15 cellular contexts compared by ENCODE assay signal in genomic region chr12:33438025-33438772, GRCh38. TPM values are rescaled to one million over a fixed set of nuclear protein-coding genes. Genes with fewer than 3 reads are reported as not detected.
DNase-seq lines count a peak whose midpoint lies in the region; ATAC-seq, FAIRE-seq and TF ChIP-seq lines count a peak whose summit lies in the region.
"Had no signal": no experiment of that assay in that cellular context is flagged by ENCODE, and none has a peak within 500 bp of the region (broad histone marks: within the 10 kb centered on the region; RNA-seq: fewer than 3 reads in every experiment).

No MANE protein-coding gene starts in this region.

- H3K36me3 ChIP-seq in MG63, result no peaks in the 10 kb centered on the region
- H3K36me3 ChIP-seq in esophagus muscularis mucosa, result no peaks in the 10 kb centered on the region

- H3K27ac ChIP-seq in A549, result no peak overlapping the region
- no peak overlapping the region for H3K27ac ChIP-seq in esophagus muscularis mucosa (replicated peaks in 1 of 4)

- H3K4me3 ChIP-seq in A549 (no peak overlapping the region), MG63 (peak overlapping the region; percentile 60), esophagus muscularis mucosa (peak overlapping the region; percentile 50 to 61 (median 58))

- intact Hi-C loops in esophagus muscularis mucosa (cut with DNase I), result no loop called here
- intact Hi-C loops in CD14-positive monocyte (cut with micrococcal nuclease), result no loop called here

- H3K27ac Mint-ChIP-seq in osteocyte (ENCODE audit: unreplicated experiment) (no peak overlapping the region), CD14-positive monocyte (no peak overlapping the region)
- H3K27ac Mint-ChIP-seq: activated naive CD4-positive, alpha-beta T cell treated with anti-CD3 and anti-CD28 coated beads, Interleukin-2, amount 10 ng/mL, durations not matched to agents 7 days and 5 days; stimulated activated naive CD8-positive, alpha-beta T cell treated with anti-CD3 and anti-CD28 coated beads, Interleukin-15, Interleukin-2, amounts not matched to agents 100 ng/mL and 50 ng/mL, for 24 hours had no signal

- H3K4me1 ChIP-seq in A549 (no peaks in the 10 kb centered on the region), esophagus muscularis mucosa (peaks cover 7 to 17% (median 15%) of the 10 kb centered on the region in 4 donors)

- FAIRE-seq in A549 (lab: Jason Lieb, UNC), result no peak
- FAIRE-seq: frontal cortex had no signal

- TF ChIP-seq POLR2A in A549 (IDR thresholded peaks at IDR 0.05; ENCODE audit: low read length) (no peak), esophagus muscularis mucosa (IDR thresholded peaks at IDR 0.05; ENCODE audit: low read depth) (no peak)

- no peak for TF ChIP-seq CTCF in A549 (IDR thresholded peaks at IDR 0.05)
- no peak for TF ChIP-seq CTCF in esophagus muscularis mucosa (IDR thresholded peaks at IDR 0.05)
- TF ChIP-seq CTCF in osteocyte (IDR thresholded peaks at IDR 0.05), result no peak
- TF ChIP-seq CTCF in CD14-positive monocyte (IDR thresholded peaks at IDR 0.05), result no peak

- TF ChIP-seq RAD21 in A549 (conservative IDR thresholded peaks at IDR 0.05 in 1 of 2, IDR thresholded peaks at IDR 0.05 in 1 of 2), result no peak

- peaks cover 21% of the 10 kb centered on the region for H3K27me3 ChIP-seq in MG63
- peaks cover 0 to 46% (median 9%) of the 10 kb centered on the region in 4 donors for H3K27me3 ChIP-seq in esophagus muscularis mucosa

- peak overlapping the region; percentile 63; the same call in 2 of the 3 replicates for H3K4me2 ChIP-seq in A549

- H3K9me3 ChIP-seq in A549 (no peaks in the 10 kb centered on the region; the same call in 2 of the 3 replicates), MG63 (no peaks in the 10 kb centered on the region), esophagus muscularis mucosa (no peaks in the 10 kb centered on the region)

- H3K27me3 Mint-ChIP-seq in osteocyte (ENCODE audit: unreplicated experiment), result peaks cover 49% of the 10 kb centered on the region
- peaks cover 41 to 46% (median 43%) of the 10 kb centered on the region in 3 donors for H3K27me3 Mint-ChIP-seq in CD14-positive monocyte (ENCODE audit: low read depth in 3 of 3)

- H3K9me3 Mint-ChIP-seq in osteocyte (ENCODE audit: unreplicated experiment) (no peaks in the 10 kb centered on the region), CD14-positive monocyte (peaks cover 0 to 16% (median 12%) of the 10 kb centered on the region in 7 donors)
- H3K9me3 Mint-ChIP-seq: activated naive CD4-positive, alpha-beta T cell treated with anti-CD3 and anti-CD28 coated beads, Interleukin-2, amount 10 ng/mL, durations not matched to agents 7 days and 5 days; stimulated activated naive CD8-positive, alpha-beta T cell treated with anti-CD3 and anti-CD28 coated beads, Interleukin-15, Interleukin-2, amounts not matched to agents 100 ng/mL and 50 ng/mL, for 24 hours had no signal

- CTCF ChIA-PET in A549 (lab: Yijun Ruan, JAX), result no interaction called here

- H3K36me3 Mint-ChIP-seq in osteocyte (ENCODE audit: unreplicated experiment) (no peaks in the 10 kb centered on the region), CD14-positive monocyte (no peaks in the 10 kb centered on the region)
- H3K36me3 Mint-ChIP-seq: activated naive CD4-positive, alpha-beta T cell treated with anti-CD3 and anti-CD28 coated beads, Interleukin-2, amount 10 ng/mL, durations not matched to agents 7 days and 5 days had no signal

- TF ChIP-seq EP300 in A549 (IDR thresholded peaks at IDR 0.05) (no peak), esophagus muscularis mucosa (IDR thresholded peaks at IDR 0.05) (no peak)

- H3K4me1 Mint-ChIP-seq in osteocyte (ENCODE audit: unreplicated experiment) (peaks cover 9% of the 10 kb centered on the region), CD14-positive monocyte (peaks cover 10% of the 10 kb centered on the region)

- ATAC-seq in A549, result no peak; a peak in 1 of 6 replicates
- ATAC-seq in GM18520 (IDR thresholded peaks at IDR 0.05; ENCODE audit: unreplicated experiment), result no peak
- no peak for ATAC-seq in GM19324 (IDR thresholded peaks at IDR 0.05; ENCODE audit: low FRiP score, unreplicated experiment)

- POLR2A ChIA-PET in A549 (lab: Yijun Ruan, JAX), result no interaction called here

- 14% methylated on average over 28 of the region's 28 CpGs for WGBS in A549 (ENCODE audit: missing lambda C conversion rate)
- WGBS in esophagus muscularis mucosa, result 32% methylated on average over 26 of the region's 28 CpGs

- H3K4me3 Mint-ChIP-seq in osteocyte (ENCODE audit: unreplicated experiment), result peak overlapping the region; percentile 85
- peak overlapping the region in 1 of 2 donors; percentile 91 for H3K4me3 Mint-ChIP-seq in CD14-positive monocyte

- DNase-seq in A549 (ENCODE audit: low read depth in 1 of 2, low spot score in 1 of 2), result no peak
- no peak for DNase-seq in MG63
- DNase-seq in esophagus muscularis mucosa (ENCODE audit: extremely low spot score), result no peak
- no peak for DNase-seq in osteocyte (ENCODE audit: extremely low spot score, unreplicated experiment)
- no peak for DNase-seq in NCI-H1694 (lab: John Stamatoyannopoulos, UW)
- DNase-seq in CD14-positive monocyte (ENCODE audit: low spot score), result no peak
- DNase-seq: activated CD4-positive, CD25-positive, alpha-beta regulatory T cell; activated naive CD4-positive, alpha-beta T cell treated with anti-CD3 and anti-CD28 coated beads, Interleukin-2, amount 10 ng/mL, durations not matched to agents 7 days and 5 days; NCI-H2171 treated with DMSO at 0.1 percent for 48 hours had no signal

TF ChIP-seq in A549, 52 proteins besides CTCF, POLR2A, EP300 and RAD21 (continues in another document):
- no peak for TF ChIP-seq BCL3 (IDR thresholded peaks at IDR 0.05)
- TF ChIP-seq EHF (CRISPR knock-in tag; IDR thresholded peaks at IDR 0.05), result no peak
- no peak for TF ChIP-seq KDM1A (IDR thresholded peaks at IDR 0.05; ENCODE audit: low read depth)
- TF ChIP-seq EHMT2 (IDR thresholded peaks at IDR 0.05; ENCODE audit: low read depth), result no peak
- TF ChIP-seq CHD4 (IDR thresholded peaks at IDR 0.05; ENCODE audit: borderline replicate concordance), result no peak
- TF ChIP-seq ELK1 (IDR thresholded peaks at IDR 0.05; ENCODE audit: low read depth, low read length), result no peak
- no peak for TF ChIP-seq HMGXB4 (CRISPR knock-in tag; IDR thresholded peaks at IDR 0.05; ENCODE audit: borderline replicate concordance)
- TF ChIP-seq ESRRA (IDR thresholded peaks at IDR 0.05; ENCODE audit: borderline replicate concordance, low read length), result no peak
- no peak for TF ChIP-seq HOXA7 (CRISPR knock-in tag; IDR thresholded peaks at IDR 0.05)
- TF ChIP-seq HOXB5 (CRISPR knock-in tag; IDR thresholded peaks at IDR 0.05), result no peak
- no peak for TF ChIP-seq RCOR1 (IDR thresholded peaks at IDR 0.05; ENCODE audit: low read depth, low read length)
- TF ChIP-seq ZFP36 (IDR thresholded peaks at IDR 0.05; ENCODE audit: borderline replicate concordance, partially characterized antibody), result no peak
- no peak for TF ChIP-seq JUN (IDR thresholded peaks at IDR 0.05)
- no peak for TF ChIP-seq CBX2 (IDR thresholded peaks at IDR 0.05; ENCODE audit: borderline replicate concordance, low read depth)
- TF ChIP-seq RFX5 (IDR thresholded peaks at IDR 0.05), result no peak
- TF ChIP-seq E2F6 (IDR thresholded peaks at IDR 0.05; ENCODE audit: borderline replicate concordance, low read depth), result no peak

RNA-seq across cellular contexts. Expression of gene SYT10, which starts 1.4 kb away (rescaled TPM):
- not detected in 2 replicates for polyA plus RNA-seq in A549 (2011; rRNA removed)
- not detected in 2 replicates for polyA plus RNA-seq in A549 (2012; cell fraction: cytosol; rRNA removed)
- polyA plus RNA-seq in A549 (2012; cell fraction: nucleus; rRNA removed), result not detected in 2 replicates
- polyA plus RNA-seq in A549 (2017; fragmentation: RNase III; extraction: RNeasy Plus Mini Kit Qiagen cat#74134 plus additional on column Dnase treatment), result not detected in 3 replicates
- polyA minus RNA-seq in A549 (2011; rRNA and poly(A)+ RNA removed), result not detected in 2 replicates
- total RNA-seq in MG63 (2014; rRNA removed; shearing (Covaris generic); ENCODE audit: low replicate concordance), result not detected in 2 replicates
- total RNA-seq in esophagus muscularis mucosa, result under 1 TPM; 0.33 to 0.45 (median 0.41) TPM
- not detected in 2 replicates for total RNA-seq in osteocyte
- not detected for polyA plus RNA-seq in CD14-positive monocyte
- total RNA-seq: OCI-LY7, skeletal muscle tissue had no signal
